8 cellular contexts compared by ENCODE assay signal in genomic region chr12:24814379-24815086, GRCh38.
DNase-seq lines count a peak whose midpoint lies in the region; ATAC-seq lines count a peak whose summit lies in the region.

No MANE protein-coding gene starts in this region.

- no peak overlapping the region for H2AFZ ChIP-seq in GM23248

- no peaks in the 10 kb centered on the region for H3K9me2 ChIP-seq in GM23248 (ENCODE audit: insufficient read depth)

- no peaks in the 10 kb centered on the region for H3K27me3 Mint-ChIP-seq in central memory CD8-positive, alpha-beta T cell

- peak overlapping the region; percentile 63 for H3K4me3 Mint-ChIP-seq in central memory CD8-positive, alpha-beta T cell

- H3K27ac ChIP-seq in BLaER1 (peak overlapping the region; percentile 61; the same call in 1 of the 2 replicates), GM23248 (no peak overlapping the region)

- peak overlapping the region; percentile 69 for H3K4me2 ChIP-seq in BLaER1
- no peak overlapping the region for H3K4me2 ChIP-seq in GM23248 (ENCODE audit: unreplicated experiment)

- no peaks in the 10 kb centered on the region for H3K9me3 Mint-ChIP-seq in central memory CD8-positive, alpha-beta T cell

- H3F3A ChIP-seq in GM23248 (ENCODE audit: insufficient read depth) = peaks cover 3% of the 10 kb centered on the region; the same call in 1 of the 2 replicates

- no peak for DNase-seq in central memory CD8-positive, alpha-beta T cell (ENCODE audit: low spot score in 2 of 2)
- DNase-seq in NCI-H2107 (lab: John Stamatoyannopoulos, UW) (no peak), nucleus accumbens (lab: John Stamatoyannopoulos, UW) (no peak), NCI-H2227 (lab: John Stamatoyannopoulos, UW; ENCODE audit: unreplicated experiment) (no peak), GM23248 (no peak)

- in situ Hi-C loops in GM23248 (cut with MboI) = no loop called here

- peaks cover 3% of the 10 kb centered on the region for H3K36me3 Mint-ChIP-seq in central memory CD8-positive, alpha-beta T cell (ENCODE audit: insufficient read depth)

- H3K4me1 ChIP-seq in BLaER1 = peaks cover 39% of the 10 kb centered on the region
- no peaks in the 10 kb centered on the region for H3K4me1 ChIP-seq in GM23248 (ENCODE audit: insufficient read depth)

- H3K9me3 ChIP-seq in BLaER1 (0 out of 2 replicates have a peak, but pooled peaks cover 1% of the 10 kb centered on the region), GM23248 (ENCODE audit: low read depth) (no peaks in the 10 kb centered on the region)

- ATAC-seq in GM19351 (IDR thresholded peaks at IDR 0.05; ENCODE audit: unreplicated experiment) = peak; percentile 94
- ATAC-seq in HG03342 (IDR thresholded peaks at IDR 0.05; ENCODE audit: unreplicated experiment) = peak; percentile 78
- ATAC-seq in central memory CD8-positive, alpha-beta T cell (replicated peaks; ENCODE audit: extremely low read depth, poor library complexity, severe bottlenecking) = no peak

- peak overlapping the region; percentile 64 for H3K9ac ChIP-seq in BLaER1
- no peak overlapping the region for H3K9ac ChIP-seq in GM23248

- H3K4me1 Mint-ChIP-seq in central memory CD8-positive, alpha-beta T cell = peaks cover 15% of the 10 kb centered on the region

- H3K4me3 ChIP-seq in BLaER1 (no peak overlapping the region), GM23248 (no peak overlapping the region)

- peaks cover 13% of the 10 kb centered on the region; the same call in 1 of the 2 replicates for H4K20me1 ChIP-seq in BLaER1
- H4K20me1 ChIP-seq in GM23248 (ENCODE audit: insufficient read depth) = no peaks in the 10 kb centered on the region

- H3K27ac Mint-ChIP-seq in central memory CD8-positive, alpha-beta T cell (ENCODE audit: low read depth) = peak overlapping the region; percentile 82

- H3K79me2 ChIP-seq in GM23248 (ENCODE audit: insufficient read depth) = no peaks in the 10 kb centered on the region

- H3K27me3 ChIP-seq in BLaER1 = no peaks in the 10 kb centered on the region
- no peaks in the 10 kb centered on the region for H3K27me3 ChIP-seq in GM23248 (replicated peaks; ENCODE audit: insufficient read depth)

- H3K36me3 ChIP-seq in BLaER1 (peaks cover 79% of the 10 kb centered on the region), GM23248 (ENCODE audit: low read depth) (peaks cover 34% of the 10 kb centered on the region; the same call in 1 of the 2 replicates)

- WGBS in GM23248 (ENCODE audit: low coverage in 1 of 2, low lambda C conversion rate in 2 of 2, missing lambda C conversion rate in 2 of 2), 2 experiments = 85 to 94% methylated on average over 2 of the region's 2 CpGs
